Comparison of ENCODE assay signal across 18 cellular contexts in the genomic region with DNA sequence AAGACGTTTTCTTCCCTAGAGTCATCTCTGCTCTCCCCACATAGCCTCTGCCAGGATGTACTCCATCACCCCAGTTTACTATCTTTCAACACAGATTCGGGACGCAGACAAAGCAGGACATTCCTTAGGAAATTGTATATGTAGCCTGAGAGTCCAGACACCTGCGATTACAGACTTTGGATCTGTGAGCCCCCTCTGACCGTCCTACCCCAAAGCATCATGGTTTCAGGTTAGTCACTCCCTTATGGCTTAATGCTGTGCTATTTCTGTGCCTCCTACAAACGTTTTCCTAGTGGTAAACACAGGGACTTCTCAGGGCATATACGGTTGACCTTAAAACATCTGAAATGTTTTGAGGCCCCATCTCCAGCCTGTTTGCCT.
A peak's percentile ranks its signal among the peaks of the same experiment; 100 is the strongest.
DNase-seq lines count a peak whose midpoint lies in the region; ATAC-seq and TF ChIP-seq lines count a peak whose summit lies in the region.
"Had no signal": no experiment of that assay in that cellular context is flagged by ENCODE, and none has a peak within 500 bp of the region (broad histone marks: within the 10 kb centered on the region; RNA-seq: fewer than 3 reads in every experiment).

No MANE protein-coding gene starts in this region.

- H2AFZ ChIP-seq in mesenchymal stem cell (ENCODE audit: low read depth, low read length): no peak overlapping the region

- no peaks in the 10 kb centered on the region for H3K36me3 ChIP-seq in left ventricle myocardium inferior
- H3K36me3 ChIP-seq in mesenchymal stem cell (ENCODE audit: control insufficient read depth in 1 of 2, insufficient read depth in 2 of 2, low read depth in 1 of 2, low read length in 2 of 2): no peaks in the 10 kb centered on the region
- peaks cover 0 to 3% (median 0%) of the 10 kb centered on the region in 5 donors for H3K36me3 ChIP-seq in subcutaneous abdominal adipose tissue (ENCODE audit: control insufficient read depth in 5 of 5, insufficient read depth in 5 of 5, low read length in 5 of 5)
- H3K36me3 ChIP-seq: upper lobe of left lung had no signal

- no peak overlapping the region for H3K4ac ChIP-seq in mesenchymal stem cell (ENCODE audit: low read depth in 1 of 2, low read length in 2 of 2)

- no peak overlapping the region for H3K14ac ChIP-seq in mesenchymal stem cell (ENCODE audit: low read length in 2 of 2)

- H2BK5ac ChIP-seq in mesenchymal stem cell (ENCODE audit: low read depth, low read length, poor library complexity, severe bottlenecking): no peak overlapping the region

- no peak for DNase-seq in left ventricle myocardium inferior
- no peak for DNase-seq in left ventricle myocardium superior
- peak; percentile 70 for DNase-seq in amniotic epithelial cell (ENCODE audit: low read depth)
- DNase-seq in mesenchymal stem cell: peak; percentile 57
- no peak for DNase-seq in SK-N-DZ (ENCODE audit: low spot score)
- no peak for DNase-seq in iPS-NIHi7 (ENCODE audit: extremely low spot score)
- DNase-seq: activated CD4-positive, alpha-beta T cell treated with anti-CD3 and anti-CD28 coated beads, Interleukin-2, amount 10 ng/mL, durations not matched to agents 7 days and 5 days; activated naive CD4-positive, alpha-beta T cell treated with anti-CD3 and anti-CD28 coated beads, Interleukin-2, amount 10 ng/mL, durations not matched to agents 7 days and 5 days; CD4-positive, CD25-positive, alpha-beta regulatory T cell; effector CD8-positive, alpha-beta T cell; Kasumi-1; kidney; NCI-H1417 treated with DMSO at 0.1 percent for 48 hours; NCI-H82; stimulated activated naive CD4-positive, alpha-beta T cell; upper lobe of left lung had no signal

- no peaks in the 10 kb centered on the region for H3K9me3 ChIP-seq in left ventricle myocardium inferior (replicated peaks)
- no peaks in the 10 kb centered on the region for H3K9me3 ChIP-seq in mesenchymal stem cell (ENCODE audit: control insufficient read depth, low read length)
- no peaks in the 10 kb centered on the region for H3K9me3 ChIP-seq in subcutaneous abdominal adipose tissue (ENCODE audit: control insufficient read depth in 5 of 5, low read length in 5 of 5)
- H3K9me3 ChIP-seq: upper lobe of left lung had no signal

- H3K4me3 ChIP-seq in left ventricle myocardium inferior: no peak overlapping the region
- no peak overlapping the region for H3K4me3 ChIP-seq in mesenchymal stem cell (ENCODE audit: insufficient read depth in 1 of 2, low read depth in 1 of 2, low read length in 2 of 2)
- H3K4me3 ChIP-seq in subcutaneous abdominal adipose tissue (ENCODE audit: low read depth in 1 of 5, low read length in 5 of 5): no peak overlapping the region
- H3K4me3 ChIP-seq: upper lobe of left lung had no signal

- no peak overlapping the region for H4K91ac ChIP-seq in mesenchymal stem cell (ENCODE audit: low read length)

- H3K23ac ChIP-seq in mesenchymal stem cell (ENCODE audit: low read length in 2 of 2): no peak overlapping the region

- no peaks in the 10 kb centered on the region for H3K79me1 ChIP-seq in mesenchymal stem cell (replicated peaks; ENCODE audit: low read length, poor library complexity, severe bottlenecking)

- intact Hi-C loops in left ventricle myocardium inferior (cut with micrococcal nuclease) (no loop called here), left ventricle myocardium superior (cut with micrococcal nuclease) (no loop called here)

- no peak for TF ChIP-seq CTCF in left ventricle myocardium inferior (IDR thresholded peaks at IDR 0.05; ENCODE audit: borderline replicate concordance)

- H3K9ac ChIP-seq in mesenchymal stem cell (ENCODE audit: low read length) (no peak overlapping the region), subcutaneous abdominal adipose tissue (ENCODE audit: low read length in 5 of 5) (no peak overlapping the region)

- H3K27ac ChIP-seq in left ventricle myocardium inferior (replicated peaks) (peak overlapping the region; percentile 88), mesenchymal stem cell (ENCODE audit: low read length, poor library complexity, severe bottlenecking) (peak overlapping the region; percentile 78), subcutaneous abdominal adipose tissue (ENCODE audit: low read depth, low read length) (peak overlapping the region; percentile 42)
- H3K27ac ChIP-seq: upper lobe of left lung had no signal

- H3K4me2 ChIP-seq in mesenchymal stem cell (ENCODE audit: low read length, poor library complexity, severe bottlenecking): no peak overlapping the region

- H2AK5ac ChIP-seq in mesenchymal stem cell (ENCODE audit: low read length, severe bottlenecking): peak overlapping the region; percentile 98

- no peak overlapping the region for H2BK12ac ChIP-seq in mesenchymal stem cell (ENCODE audit: low read length in 2 of 2)

- no peak overlapping the region for H4K8ac ChIP-seq in mesenchymal stem cell (ENCODE audit: low read length)

- H2BK120ac ChIP-seq in mesenchymal stem cell (ENCODE audit: low read depth, low read length): no peak overlapping the region

- no peak overlapping the region for H2BK15ac ChIP-seq in mesenchymal stem cell (ENCODE audit: low read depth, poor library complexity, severe bottlenecking)

- H3K27me3 ChIP-seq in left ventricle myocardium inferior (ENCODE audit: low read depth) (no peaks in the 10 kb centered on the region), mesenchymal stem cell (ENCODE audit: control insufficient read depth in 1 of 2, insufficient read depth in 1 of 2, low read length in 2 of 2) (no peaks in the 10 kb centered on the region), subcutaneous abdominal adipose tissue (ENCODE audit: control insufficient read depth in 5 of 5, insufficient read depth in 4 of 5, low read length in 5 of 5) (no peaks in the 10 kb centered on the region)
- H3K27me3 ChIP-seq: upper lobe of left lung had no signal

- H3K18ac ChIP-seq in mesenchymal stem cell (ENCODE audit: low read depth in 1 of 2, low read length in 2 of 2): no peak overlapping the region

- 49% methylated on average over 7 of the region's 7 CpGs for WGBS in mesenchymal stem cell

- H3K4me1 ChIP-seq in left ventricle myocardium inferior: peaks cover 78% of the 10 kb centered on the region
- peaks cover 26% of the 10 kb centered on the region for H3K4me1 ChIP-seq in mesenchymal stem cell (ENCODE audit: control insufficient read depth, insufficient read depth, low read depth, low read length)
- H3K4me1 ChIP-seq in subcutaneous abdominal adipose tissue (ENCODE audit: control insufficient read depth in 5 of 5, insufficient read depth in 5 of 5, low read length in 5 of 5): peaks cover 15 to 61% (median 47%) of the 10 kb centered on the region in 5 donors

- ATAC-seq in left ventricle myocardium superior (no peak), GM19463 (IDR thresholded peaks at IDR 0.05; ENCODE audit: unreplicated experiment) (no peak)

Comparison
In these comparisons a context has a peak if more than half of its experiments do, and no peak if none do; other contexts are left out.
1. DNase-seq: peak in amniotic epithelial cell (single experiment) and mesenchymal stem cell (single experiment); none in left ventricle myocardium inferior (single experiment), left ventricle myocardium superior (single experiment), SK-N-DZ (single experiment) and iPS-NIHi7 (single experiment).
2. Peak in every context shown above with its lines, with median percentiles within 50 percentile points of each other: H3K27ac ChIP-seq.